ENCODE assay signal across 9 cellular contexts in genomic region chr10:16843252-16843870, GRCh38. TPM values are rescaled to one million over a fixed set of nuclear protein-coding genes. Genes with fewer than 3 reads are reported as not detected.
DNase-seq lines count a peak whose midpoint lies in the region; ATAC-seq, FAIRE-seq and TF ChIP-seq lines count a peak whose summit lies in the region.
"Had no signal": no experiment of that assay in that cellular context is flagged by ENCODE, and none has a peak within 500 bp of the region (broad histone marks: within the 10 kb centered on the region; RNA-seq: fewer than 3 reads in every experiment).

No MANE protein-coding gene starts in this region.

- peak; percentile 81 for DNase-seq in A172 (ENCODE audit: low spot score)
- DNase-seq in GF-D8 (lab: John Stamatoyannopoulos, UW) = peak; percentile 58
- DNase-seq in Peyer's patch = no peak
- peak; percentile 73 for DNase-seq in myocyte (ENCODE audit: low read depth)

- peak; percentile 56 to 75 (median 60) for TF ChIP-seq CTCF in Peyer's patch (IDR thresholded peaks at IDR 0.05)

- ATAC-seq in HG03571 (IDR thresholded peaks at IDR 0.05; ENCODE audit: unreplicated experiment) = peak; percentile 52
- ATAC-seq in HG02623 (IDR thresholded peaks at IDR 0.05; ENCODE audit: unreplicated experiment) = no peak
- no peak for ATAC-seq in GM21737 (IDR thresholded peaks at IDR 0.05; ENCODE audit: unreplicated experiment)

- TF ChIP-seq POLR2A in Peyer's patch (IDR thresholded peaks at IDR 0.05) = no peak

- no peaks in the 10 kb centered on the region for H3K4me1 ChIP-seq in Peyer's patch
- H3K4me1 ChIP-seq: HAP-1 had no signal

- FAIRE-seq in endometrium (lab: Jason Lieb, UNC) = peak; percentile 97

- no peaks in the 10 kb centered on the region for H3K36me3 ChIP-seq in Peyer's patch
- H3K36me3 ChIP-seq: HAP-1 had no signal

- H3K9me3 ChIP-seq in Peyer's patch = no peaks in the 10 kb centered on the region
- H3K9me3 ChIP-seq: HAP-1 had no signal

- no peak overlapping the region for H3K27ac ChIP-seq in Peyer's patch

- H3K4me3 ChIP-seq in Peyer's patch = no peak overlapping the region
- H3K4me3 ChIP-seq: HAP-1 had no signal

- H3K27me3 ChIP-seq in Peyer's patch = no peaks in the 10 kb centered on the region

RNA-seq across cellular contexts. Expression of gene RSU1, which starts 26.1 kb away (rescaled TPM):
- 74.1 and 75.5 TPM in 2 replicates for total RNA-seq in A172 (2014; rRNA removed; shearing (Covaris generic))
- total RNA-seq in Peyer's patch (10 to 100 TPM; 14.5 to 31.4 (median 23.5) TPM), myocyte (57.1 and 63.4 TPM in 2 replicates)
- 87.1 TPM for polyA plus RNA-seq in myocyte (2012)

Comparison
In these comparisons a context has a peak if more than half of its experiments do, and no peak if none do; other contexts are left out.
1. DNase-seq: peak in A172 (single experiment), GF-D8 (single experiment) and myocyte (single experiment); none in Peyer's patch (0 of 3).